In genomic region chr6:167949121-167949684, GRCh38 we compare ENCODE assay signal across 1 cellular context.
TF ChIP-seq lines count a peak whose summit lies in the region.

No MANE protein-coding gene starts in this region.

TF ChIP-seq in GM23338, 12 proteins besides CTCF, POLR2A, EP300 and RAD21 (continued from another document):
- TF ChIP-seq REST (IDR thresholded peaks at IDR 0.05; ENCODE audit: unreplicated experiment): no peak
- TF ChIP-seq ZNF331 (CRISPR knock-in tag; IDR thresholded peaks at IDR 0.05; ENCODE audit: low read depth): no peak
- TF ChIP-seq, protein P1, sequence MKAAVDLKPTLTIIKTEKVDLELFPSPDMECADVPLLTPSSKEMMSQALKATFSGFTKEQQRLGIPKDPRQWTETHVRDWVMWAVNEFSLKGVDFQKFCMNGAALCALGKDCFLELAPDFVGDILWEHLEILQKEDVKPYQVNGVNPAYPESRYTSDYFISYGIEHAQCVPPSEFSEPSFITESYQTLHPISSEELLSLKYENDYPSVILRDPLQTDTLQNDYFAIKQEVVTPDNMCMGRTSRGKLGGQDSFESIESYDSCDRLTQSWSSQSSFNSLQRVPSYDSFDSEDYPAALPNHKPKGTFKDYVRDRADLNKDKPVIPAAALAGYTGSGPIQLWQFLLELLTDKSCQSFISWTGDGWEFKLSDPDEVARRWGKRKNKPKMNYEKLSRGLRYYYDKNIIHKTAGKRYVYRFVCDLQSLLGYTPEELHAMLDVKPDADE (IDR thresholded peaks at IDR 0.05): no peak
